ENCODE assay signal across 26 cellular contexts in genomic region chr7:48414005-48414732, GRCh38.
A peak's percentile ranks its signal among the peaks of the same experiment; 100 is the strongest.
DNase-seq lines count a peak whose midpoint lies in the region; ATAC-seq, FAIRE-seq and TF ChIP-seq lines count a peak whose summit lies in the region.
"Had no signal": no experiment of that assay in that cellular context is flagged by ENCODE, and none has a peak within 500 bp of the region (broad histone marks: within the 10 kb centered on the region; RNA-seq: fewer than 3 reads in every experiment).

No MANE protein-coding gene starts in this region.

- FAIRE-seq in keratinocyte (lab: Jason Lieb, UNC), result peak; percentile 93
- FAIRE-seq: A549, D721Med, GM12878, GM18507, GM19239, H1 had no signal

- H3K4me3 ChIP-seq in RWPE2 (ENCODE audit: severe bottlenecking), result no peak overlapping the region
- H3K4me3 ChIP-seq in epithelial cell of esophagus (ENCODE audit: low read length), result no peak overlapping the region
- H3K4me3 ChIP-seq in keratinocyte (ENCODE audit: control insufficient read depth in 2 of 3, extremely low read depth in 1 of 3, insufficient read depth in 2 of 3, low read depth in 1 of 3, low read length in 3 of 3), result no peak overlapping the region
- no peak overlapping the region for H3K4me3 ChIP-seq in mucosa of descending colon
- no peak overlapping the region for H3K4me3 ChIP-seq in heart right ventricle
- H3K4me3 ChIP-seq: A549; BLaER1 treated with 17β-estradiol and CSF1 and Interleukin-3, amounts not matched to agents 10 nM and 100 nM; GM12878; GM23248 had no signal

- no peaks in the 10 kb centered on the region for H4K20me1 ChIP-seq in keratinocyte (ENCODE audit: control insufficient read depth, extremely low read depth, insufficient read depth, low read length)
- H4K20me1 ChIP-seq: BLaER1 treated with 17β-estradiol and CSF1 and Interleukin-3, amounts not matched to agents 10 nM and 100 nM had no signal

- no peaks in the 10 kb centered on the region for H3K9me1 ChIP-seq in keratinocyte (ENCODE audit: control insufficient read depth, extremely low read depth, insufficient read depth, low read length)

- dilution Hi-C loops in keratinocyte (cut with MboI; ENCODE audit: extremely low pct_ligation_motif_present, low sequenced_read_pairs), result no loop called here

- H3K4me2 ChIP-seq in keratinocyte (ENCODE audit: control insufficient read depth, extremely low read depth, insufficient read depth, low read depth, low read length), result no peak overlapping the region
- H3K4me2 ChIP-seq: A549; BLaER1 treated with 17β-estradiol and CSF1 and Interleukin-3, amounts not matched to agents 10 nM and 100 nM had no signal

- intact Hi-C loops in mucosa of descending colon (cut with DNase I, micrococcal nuclease), result no loop called here
- intact Hi-C loops in heart right ventricle (cut with DNase I), result no loop called here

- H3K9ac ChIP-seq in keratinocyte (ENCODE audit: control insufficient read depth, extremely low read depth, insufficient read depth, low read length), result no peak overlapping the region
- H3K9ac ChIP-seq: BLaER1 treated with 17β-estradiol and CSF1 and Interleukin-3, amounts not matched to agents 10 nM and 100 nM; GM23248 had no signal

- peak; percentile 33; the same call in 1 of the 3 replicates for ATAC-seq in RWPE2 (ENCODE audit: low read depth)
- ATAC-seq in mucosa of descending colon, result no peak
- no peak for ATAC-seq in GM18868 (IDR thresholded peaks at IDR 0.05; ENCODE audit: unreplicated experiment)
- ATAC-seq in heart right ventricle, result no peak
- ATAC-seq: A549, GM12878 had no signal

- H3K4me1 ChIP-seq in RWPE2 (ENCODE audit: insufficient read depth, poor library complexity, severe bottlenecking) (peaks cover under 1% of the 10 kb centered on the region), keratinocyte (ENCODE audit: control insufficient read depth, extremely low read depth, insufficient read depth, low read length) (peaks cover 8% of the 10 kb centered on the region), mucosa of descending colon (ENCODE audit: low read depth) (no peaks in the 10 kb centered on the region), heart right ventricle (no peaks in the 10 kb centered on the region)
- H3K4me1 ChIP-seq: A549, BE2C had no signal

- H2AFZ ChIP-seq in keratinocyte (ENCODE audit: control insufficient read depth, low read length), result no peak overlapping the region
- H2AFZ ChIP-seq: GM23248 had no signal

- TF ChIP-seq CTCF in RWPE2 (IDR thresholded peaks at IDR 0.05; ENCODE audit: poor library complexity, severe bottlenecking) (no peak), epithelial cell of esophagus (IDR thresholded peaks at IDR 0.05; ENCODE audit: insufficient read depth, low read depth, low read length, missing control alignments) (no peak), keratinocyte (optimal IDR thresholded peaks at IDR 0.05 in 1 of 3, IDR thresholded peaks at IDR 0.05 in 1 of 3, conservative IDR thresholded peaks at IDR 0.05 in 1 of 3; ENCODE audit: extremely low read depth in 1 of 3, insufficient read depth in 2 of 3, low read length in 3 of 3) (no peak), mucosa of descending colon (IDR thresholded peaks at IDR 0.05) (no peak), heart right ventricle (IDR thresholded peaks at IDR 0.05) (no peak)

- WGBS in heart right ventricle, 2 donors, result 85 to 86% methylated on average over 10 of the region's 10 CpGs

- H3K79me2 ChIP-seq in keratinocyte (ENCODE audit: control insufficient read depth, insufficient read depth, low read length), result no peaks in the 10 kb centered on the region

- H3K9me3 ChIP-seq in RWPE2 (ENCODE audit: severe bottlenecking) (no peaks in the 10 kb centered on the region), keratinocyte (ENCODE audit: control insufficient read depth, low read depth, low read length) (no peaks in the 10 kb centered on the region), mucosa of descending colon (no peaks in the 10 kb centered on the region), heart right ventricle (no peaks in the 10 kb centered on the region)
- H3K9me3 ChIP-seq: A549; BE2C; BLaER1 treated with 17β-estradiol and CSF1 and Interleukin-3, amounts not matched to agents 10 nM and 100 nM had no signal

- no peaks in the 10 kb centered on the region for H3K36me3 ChIP-seq in RWPE2 (ENCODE audit: low read depth)
- no peaks in the 10 kb centered on the region for H3K36me3 ChIP-seq in keratinocyte (ENCODE audit: control insufficient read depth in 2 of 2, extremely low read depth in 1 of 2, insufficient read depth in 2 of 2, low read length in 2 of 2)
- no peaks in the 10 kb centered on the region for H3K36me3 ChIP-seq in mucosa of descending colon (ENCODE audit: low read depth)
- H3K36me3 ChIP-seq in heart right ventricle, result no peaks in the 10 kb centered on the region
- H3K36me3 ChIP-seq: BE2C; BLaER1 treated with 17β-estradiol and CSF1 and Interleukin-3, amounts not matched to agents 10 nM and 100 nM had no signal

- no peak for DNase-seq in RWPE2 (ENCODE audit: low spot score)
- peak; percentile 20 for DNase-seq in epithelial cell of esophagus (ENCODE audit: low read depth)
- no peak for DNase-seq in keratinocyte (ENCODE audit: low read depth, low spot score)
- no peak for DNase-seq in mucosa of descending colon
- no peak for DNase-seq in heart right ventricle
- DNase-seq: 8988T; ACHN; AML-193; BE2C; CD4-positive, alpha-beta T cell; CD8-positive, alpha-beta memory T cell; DMS 273 treated with DMSO at 0.1 percent for 48 hours; DMS79; EL; GDM1; GM23248; H7; HCEC 1CT had no signal

- H3K27ac ChIP-seq in RWPE2 (ENCODE audit: poor library complexity, severe bottlenecking) (no peak overlapping the region), keratinocyte (ENCODE audit: control insufficient read depth, insufficient read depth, low read length) (no peak overlapping the region), heart right ventricle (no peak overlapping the region)
- H3K27ac ChIP-seq: A549; BLaER1 treated with 17β-estradiol and CSF1 and Interleukin-3, amounts not matched to agents 10 nM and 100 nM; GM23248 had no signal

- no peaks in the 10 kb centered on the region for H3K27me3 ChIP-seq in RWPE2 (ENCODE audit: insufficient read depth, poor library complexity, severe bottlenecking)
- H3K27me3 ChIP-seq in keratinocyte (ENCODE audit: control insufficient read depth, extremely low read depth, insufficient read depth, low read length), result no peaks in the 10 kb centered on the region
- H3K27me3 ChIP-seq in heart right ventricle, result no peaks in the 10 kb centered on the region
- H3K27me3 ChIP-seq: BE2C; BLaER1 treated with 17β-estradiol and CSF1 and Interleukin-3, amounts not matched to agents 10 nM and 100 nM had no signal
